1 cellular context compared by ENCODE assay signal in the genomic region with DNA sequence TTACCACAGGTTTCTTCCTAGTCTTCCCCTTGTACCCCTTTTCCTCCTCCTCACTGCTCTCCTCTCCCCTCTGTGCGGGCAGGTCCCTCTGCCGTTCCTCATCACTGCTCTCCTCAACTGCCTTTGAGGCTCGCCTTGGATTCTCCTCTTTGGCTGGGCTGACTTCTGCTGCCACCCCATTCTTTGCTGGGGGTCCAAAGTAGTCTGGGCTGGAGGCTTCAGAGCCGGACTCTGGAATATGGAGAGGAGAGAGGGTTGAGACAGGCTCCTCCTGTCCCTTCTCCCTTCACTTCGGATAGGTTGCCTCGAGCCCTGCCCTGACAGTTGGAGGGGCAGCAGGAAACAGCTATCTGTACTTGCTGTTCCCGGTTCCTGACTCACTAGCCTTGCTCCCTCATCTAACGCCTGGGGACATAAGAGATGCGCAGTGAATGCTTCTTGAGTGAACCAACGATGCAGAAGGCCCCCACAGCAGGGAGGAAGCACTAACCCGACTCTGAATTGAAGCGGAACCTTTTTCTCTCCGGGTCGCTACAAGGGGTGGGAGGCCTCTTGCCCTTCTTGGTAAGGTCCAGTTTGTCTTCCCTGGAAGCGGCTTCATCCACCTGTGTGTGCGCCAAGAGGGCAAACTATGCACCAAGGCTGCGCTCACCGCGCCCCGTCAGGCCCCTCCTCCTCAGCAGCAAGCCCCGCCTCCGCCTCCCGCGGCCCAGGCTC.
TF ChIP-seq lines count a peak whose summit lies in the region.

No MANE protein-coding gene starts in this region.

TF ChIP-seq in HCT116, 20 proteins besides CTCF, POLR2A, EP300 and RAD21 (continued from another document):
- TF ChIP-seq, protein P1, sequence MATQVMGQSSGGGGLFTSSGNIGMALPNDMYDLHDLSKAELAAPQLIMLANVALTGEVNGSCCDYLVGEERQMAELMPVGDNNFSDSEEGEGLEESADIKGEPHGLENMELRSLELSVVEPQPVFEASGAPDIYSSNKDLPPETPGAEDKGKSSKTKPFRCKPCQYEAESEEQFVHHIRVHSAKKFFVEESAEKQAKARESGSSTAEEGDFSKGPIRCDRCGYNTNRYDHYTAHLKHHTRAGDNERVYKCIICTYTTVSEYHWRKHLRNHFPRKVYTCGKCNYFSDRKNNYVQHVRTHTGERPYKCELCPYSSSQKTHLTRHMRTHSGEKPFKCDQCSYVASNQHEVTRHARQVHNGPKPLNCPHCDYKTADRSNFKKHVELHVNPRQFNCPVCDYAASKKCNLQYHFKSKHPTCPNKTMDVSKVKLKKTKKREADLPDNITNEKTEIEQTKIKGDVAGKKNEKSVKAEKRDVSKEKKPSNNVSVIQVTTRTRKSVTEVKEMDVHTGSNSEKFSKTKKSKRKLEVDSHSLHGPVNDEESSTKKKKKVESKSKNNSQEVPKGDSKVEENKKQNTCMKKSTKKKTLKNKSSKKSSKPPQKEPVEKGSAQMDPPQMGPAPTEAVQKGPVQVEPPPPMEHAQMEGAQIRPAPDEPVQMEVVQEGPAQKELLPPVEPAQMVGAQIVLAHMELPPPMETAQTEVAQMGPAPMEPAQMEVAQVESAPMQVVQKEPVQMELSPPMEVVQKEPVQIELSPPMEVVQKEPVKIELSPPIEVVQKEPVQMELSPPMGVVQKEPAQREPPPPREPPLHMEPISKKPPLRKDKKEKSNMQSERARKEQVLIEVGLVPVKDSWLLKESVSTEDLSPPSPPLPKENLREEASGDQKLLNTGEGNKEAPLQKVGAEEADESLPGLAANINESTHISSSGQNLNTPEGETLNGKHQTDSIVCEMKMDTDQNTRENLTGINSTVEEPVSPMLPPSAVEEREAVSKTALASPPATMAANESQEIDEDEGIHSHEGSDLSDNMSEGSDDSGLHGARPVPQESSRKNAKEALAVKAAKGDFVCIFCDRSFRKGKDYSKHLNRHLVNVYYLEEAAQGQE (IDR thresholded peaks at IDR 0.05; ENCODE audit: low read depth) = no peak
- TF ChIP-seq JUND (IDR thresholded peaks at IDR 0.05) = no peak
